In the genomic region with DNA sequence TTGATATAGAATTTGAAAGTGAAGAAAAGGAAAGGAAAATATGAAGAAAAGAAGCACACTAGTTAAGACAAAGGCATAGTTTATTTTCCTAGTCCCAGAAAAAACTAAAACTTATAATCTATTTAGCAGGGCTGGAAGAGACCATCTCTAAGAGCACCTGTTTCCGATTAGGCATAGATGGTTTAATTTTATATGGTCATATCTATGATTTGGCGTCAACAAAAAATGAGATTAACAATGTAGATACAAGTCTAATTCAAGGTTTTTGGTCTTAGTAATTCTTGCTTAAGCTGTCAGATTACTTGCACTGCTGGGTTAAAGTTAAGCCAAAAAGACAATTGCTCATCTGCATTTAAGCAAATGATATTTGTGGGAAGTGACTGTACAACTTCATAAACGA, we compare ENCODE assay signal across 24 cellular contexts.
"Had no signal": no experiment of that assay in that cellular context is flagged by ENCODE, and none has a peak within 500 bp of the region (broad histone marks: within the 10 kb centered on the region; RNA-seq: fewer than 3 reads in every experiment).

No MANE protein-coding gene starts in this region.

- DNase-seq: colonic mucosa; cortex of kidney; effector CD8-positive, alpha-beta T cell; effector memory CD8-positive, alpha-beta T cell; endodermal cell; foreskin keratinocyte; heart left ventricle; hypothalamus; immature natural killer cell; islet precursor cell; kidney; kidney glomerular epithelial cell; left colon; left ventricle myocardium inferior; lower lobe of right lung; mesenchymal stem cell; mucosa of descending colon; naive B cell; naive thymus-derived CD8-positive, alpha-beta T cell had no signal

- H3K27ac ChIP-seq: colonic mucosa, esophagus muscularis mucosa, foreskin keratinocyte, gastroesophageal sphincter, heart left ventricle, hepatocyte, left ventricle myocardium inferior, lower lobe of right lung had no signal

- FAIRE-seq: endothelial cell of umbilical vein, frontal cortex, kidney had no signal

- H3K36me3 ChIP-seq: colonic mucosa, esophagus muscularis mucosa, gastroesophageal sphincter, heart left ventricle, left ventricle myocardium inferior, lower lobe of right lung had no signal

- H3K9me3 ChIP-seq: colonic mucosa, esophagus muscularis mucosa, gastroesophageal sphincter, heart left ventricle, left ventricle myocardium inferior, lower lobe of right lung, mucosa of descending colon had no signal

- H3K27me3 ChIP-seq: colonic mucosa, esophagus muscularis mucosa, foreskin keratinocyte, gastroesophageal sphincter, heart left ventricle, hepatocyte had no signal

- H3K4me3 ChIP-seq: colonic mucosa, esophagus muscularis mucosa, gastroesophageal sphincter, heart left ventricle, hepatocyte, left ventricle myocardium inferior, lower lobe of right lung, mucosa of descending colon had no signal
